In genomic region chr4:130600706-130601105, GRCh38 we compare ENCODE assay signal across 23 cellular contexts.
"Had no signal": no experiment of that assay in that cellular context is flagged by ENCODE, and none has a peak within 500 bp of the region (broad histone marks: within the 10 kb centered on the region; RNA-seq: fewer than 3 reads in every experiment).

No MANE protein-coding gene starts in this region.

- H3K36me3 ChIP-seq: breast epithelium, colonic mucosa had no signal

- H3K27ac ChIP-seq: breast epithelium, colonic mucosa had no signal

- H3K27me3 ChIP-seq: breast epithelium, colonic mucosa had no signal

- ATAC-seq: activated CD8-positive, alpha-beta T cell treated with anti-CD3 and anti-CD28 coated beads, Interleukin-2, amount 10 ng/mL, durations not matched to agents 7 days and 5 days; PC-3; SK-N-SH treated with all-trans-retinoic acid at 6 μM for 48 hours had no signal

- H3K4me3 ChIP-seq: breast epithelium, colonic mucosa had no signal

- H3K4me1 ChIP-seq: breast epithelium, colonic mucosa had no signal

- DNase-seq: activated CD4-positive, alpha-beta T cell treated with anti-CD3 and anti-CD28 coated beads for 48 hours; activated CD4-positive, alpha-beta T cell treated with anti-CD3 and anti-CD28 coated beads, Interleukin-2, amount 50 U/mL, for 4 hours; activated CD4-positive, CD25-positive, alpha-beta regulatory T cell treated with anti-CD3 and anti-CD28 coated beads, Interleukin-2, amount 50 U/mL, for 72 hours; activated CD8-positive, alpha-beta memory T cell treated with anti-CD3 and anti-CD28 coated beads, Interleukin-2, amount 50 U/mL, for 48 hours; activated CD8-positive, alpha-beta T cell treated with anti-CD3 and anti-CD28 coated beads, Interleukin-2, amount 10 ng/mL, durations not matched to agents 7 days and 5 days; activated naive CD4-positive, alpha-beta T cell treated with anti-CD3 and anti-CD28 coated beads, Interleukin-2, amount 50 U/mL, for 16 hours; activated naive CD8-positive, alpha-beta T cell treated with anti-CD3 and anti-CD28 coated beads, Interleukin-2, amount 10 ng/mL, durations not matched to agents 7 days and 5 days; activated T-cell treated with anti-CD3 and anti-CD28 coated beads, Interleukin-2, amount 50 U/mL, for 1 hour; aorta; caudate nucleus; colonic mucosa; Kasumi-1; NCI-H1092 treated with DMSO at 0.1 percent for 48 hours; NCI-H1417 treated with DMSO at 0.1 percent for 48 hours; NCI-H1694; NCI-H2029; NCI-H2107; NCI-H2171 treated with DMSO at 0.1 percent for 48 hours; NCI-H226; NCI-H526; PC-3 had no signal

- H3K9me3 ChIP-seq: breast epithelium, colonic mucosa had no signal
